ENCODE assay signal across 8 cellular contexts in the genomic region with DNA sequence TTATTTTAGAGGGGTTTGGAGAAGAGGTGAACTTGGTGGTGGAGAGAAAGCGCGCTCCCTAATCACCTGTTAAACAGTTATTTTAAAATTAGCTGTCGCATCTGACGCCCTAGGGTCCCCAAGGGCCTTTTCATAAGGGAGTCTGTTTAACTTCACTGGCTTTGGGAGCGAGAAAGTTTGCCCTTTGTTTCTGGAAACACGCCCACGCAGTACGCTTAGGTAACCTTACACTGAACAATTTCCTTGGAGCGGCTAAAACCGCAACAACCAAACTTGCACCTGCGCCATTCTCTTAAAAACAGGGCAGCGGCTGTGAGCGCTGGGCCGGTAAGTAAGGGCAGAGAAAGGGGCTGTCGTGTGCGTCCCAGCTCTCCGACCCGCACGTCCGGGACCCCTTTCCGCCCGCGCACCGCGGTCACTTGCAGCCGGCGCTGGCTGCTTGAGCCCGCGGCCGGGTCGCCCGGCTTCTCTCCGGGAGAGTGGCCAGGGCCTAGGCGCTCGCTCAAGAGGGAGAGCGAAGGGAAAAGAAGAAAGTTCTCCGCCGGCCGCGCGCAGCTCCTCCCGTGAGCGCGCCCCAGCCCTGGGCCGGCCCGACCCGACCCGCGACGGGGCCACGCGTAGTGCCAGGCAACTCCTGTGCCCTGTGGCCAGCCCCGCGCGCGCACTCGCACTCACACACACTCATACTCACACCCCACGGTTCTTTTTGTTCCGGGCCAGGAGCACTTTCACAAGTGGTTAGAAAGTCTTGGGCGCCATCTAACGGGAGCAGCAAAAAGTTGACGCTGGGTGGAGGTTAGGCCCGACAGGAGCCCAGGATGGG. TPM values are rescaled to one million over a fixed set of nuclear protein-coding genes. Genes with fewer than 3 reads are reported as not detected.
DNase-seq lines count a peak whose midpoint lies in the region; ATAC-seq, FAIRE-seq and TF ChIP-seq lines count a peak whose summit lies in the region.

No MANE protein-coding gene starts in this region.

- WGBS in HepG2 (ENCODE audit: low lambda C conversion rate), result 20% methylated on average over 39 of the region's 63 CpGs

- TF ChIP-seq CTCF in DOHH2 (IDR thresholded peaks at IDR 0.05; ENCODE audit: low read depth, low read length, poor library complexity, severe bottlenecking) (peak; percentile 48), colonic mucosa (IDR thresholded peaks at IDR 0.05) (peak; percentile 33), HepG2 (CRISPR knock-in tag; IDR thresholded peaks at IDR 0.05) (peak; percentile 86)

- H3K9ac ChIP-seq in colonic mucosa (ENCODE audit: low read depth in 2 of 2, low read length in 2 of 2), result peak overlapping the region in 1 of 2 donors; percentile 41
- no peak overlapping the region for H3K9ac ChIP-seq in HepG2 (ENCODE audit: insufficient read depth, low read depth, low read length)

- in situ Hi-C loops in HepG2 (cut with HindIII; ENCODE audit: extremely low pct_ligation_motif_present, low pct_unique_long_range_greater_than_20kb), result no loop called here

- H3K9me2 ChIP-seq in DOHH2 (replicated peaks; ENCODE audit: control insufficient read depth, low read length), result no peaks in the 10 kb centered on the region

- H3K4me1 ChIP-seq in DOHH2 (ENCODE audit: control insufficient read depth, low read length), result no peaks in the 10 kb centered on the region
- H3K4me1 ChIP-seq in colonic mucosa, result no peaks in the 10 kb centered on the region
- peaks cover 7% of the 10 kb centered on the region; the same call in 1 of the 2 replicates for H3K4me1 ChIP-seq in HepG2 (ENCODE audit: insufficient read depth, low read length)

- H3K79me2 ChIP-seq in DOHH2 (ENCODE audit: control insufficient read depth, low read length) (no peaks in the 10 kb centered on the region), HepG2 (ENCODE audit: insufficient read depth, low read length) (no peaks in the 10 kb centered on the region)

- ATAC-seq in GM19452 (IDR thresholded peaks at IDR 0.05; ENCODE audit: unreplicated experiment) (peak; percentile 86), HG03565 (IDR thresholded peaks at IDR 0.05; ENCODE audit: unreplicated experiment) (peak; percentile 81), HepG2 (peak; percentile 95)

- POLR2A ChIA-PET in HepG2 (lab: Yijun Ruan, JAX), result no interaction called here

- CTCF ChIA-PET in HepG2 (lab: Yijun Ruan, JAX; ENCODE audit: low intra/inter-chr PET ratio, low total read pairs), result interaction anchor here (1.7 to 2.1 kb wide), 2 partner anchors 914 to 1712 kb away, joined by 7 to 11 read pairs; no protein-coding TSS in a partner anchor

- BruUV-seq in HepG2 (replicated peaks; lab: Mats Ljungman, UMichigan), result no TSS peak

- DNase-seq in RKO (ENCODE audit: low spot score) (peak; percentile 89), colonic mucosa (peak; percentile 70), HepG2 (ENCODE audit: low spot score) (peak; percentile 58)
- DNase-seq in stimulated activated CD4-positive, alpha-beta T cell treated with anti-CD3 and anti-CD28 coated beads, Interleukin-4, amount 100 ng/mL, for 1 hour, result peak; percentile 38
- DNase-seq in activated effector memory CD4-positive, alpha-beta T cell treated with anti-CD3 and anti-CD28 coated beads, Interleukin-2, amount 50 U/mL, for 16 hours, result no peak

- H4K20me1 ChIP-seq in DOHH2 (ENCODE audit: control insufficient read depth, insufficient read depth, low read depth, low read length), result no peaks in the 10 kb centered on the region
- no peaks in the 10 kb centered on the region for H4K20me1 ChIP-seq in HepG2 (ENCODE audit: insufficient read depth, low read length)

- no peak for TF ChIP-seq POLR2A in HepG2 (IDR thresholded peaks at IDR 0.05; ENCODE audit: insufficient read depth in 1 of 2, low read depth in 2 of 2, low read length in 2 of 2)

- no peaks in the 10 kb centered on the region for H3K9me3 ChIP-seq in DOHH2 (ENCODE audit: control insufficient read depth, insufficient read depth, low read length)
- no peaks in the 10 kb centered on the region for H3K9me3 ChIP-seq in colonic mucosa
- H3K9me3 ChIP-seq in HepG2 (ENCODE audit: low read length), result no peaks in the 10 kb centered on the region

- intact Hi-C loops in colonic mucosa (cut with DNase I), result no loop called here
- intact Hi-C loops in HepG2 (cut with micrococcal nuclease; ENCODE audit: unreplicated experiment), result loop anchor here (1.0 kb wide), 2 partner anchors 914 to 1712 kb away; no protein-coding TSS in a partner anchor

- H3K27me3 ChIP-seq in DOHH2 (ENCODE audit: control insufficient read depth, low read length), result peaks cover 39% of the 10 kb centered on the region
- peaks cover 49% of the 10 kb centered on the region for H3K27me3 ChIP-seq in colonic mucosa
- peaks cover 9 to 65% of the 10 kb centered on the region in 2 experiments for H3K27me3 ChIP-seq in HepG2 (ENCODE audit: control insufficient read depth in 1 of 2, insufficient read depth in 2 of 2, low read length in 2 of 2)

- peak; percentile 64 for FAIRE-seq in HepG2 (lab: Jason Lieb, UNC)

- TF ChIP-seq EP300 in HepG2 (IDR thresholded peaks at IDR 0.05; ENCODE audit: low read depth in 2 of 2, low read length in 2 of 2) (no peak), HepG2 (CRISPR knock-in tag; IDR thresholded peaks at IDR 0.05; ENCODE audit: borderline replicate concordance) (no peak)

- H3K27ac ChIP-seq in DOHH2 (ENCODE audit: low read depth, low read length) (no peak overlapping the region), colonic mucosa (no peak overlapping the region), HepG2 (ENCODE audit: extremely low read length, insufficient read depth, low read length) (no peak overlapping the region)

- H3K4me2 ChIP-seq in DOHH2 (ENCODE audit: low read length) (peak overlapping the region; percentile 61), HepG2 (ENCODE audit: low read depth, low read length) (peak overlapping the region; percentile 78)

- no peaks in the 10 kb centered on the region for H3K36me3 ChIP-seq in DOHH2 (ENCODE audit: control insufficient read depth, low read length)
- no peaks in the 10 kb centered on the region for H3K36me3 ChIP-seq in colonic mucosa
- no peaks in the 10 kb centered on the region for H3K36me3 ChIP-seq in HepG2 (replicated peaks in 1 of 2; ENCODE audit: control insufficient read depth in 1 of 2, insufficient read depth in 2 of 2, low read length in 2 of 2)

- peak overlapping the region; percentile 70 for H3K4me3 ChIP-seq in DOHH2 (ENCODE audit: low read length)
- peak overlapping the region; percentile 41 for H3K4me3 ChIP-seq in colonic mucosa
- peak overlapping the region; percentile 52 to 70 (median 56); a peak in 4 of 6 replicates for H3K4me3 ChIP-seq in HepG2 (replicated peaks in 1 of 3; ENCODE audit: insufficient read depth in 1 of 3, low read depth in 2 of 3, low read length in 3 of 3)

- peak; percentile 85 for TF ChIP-seq RAD21 in HepG2 (CRISPR knock-in tag; IDR thresholded peaks at IDR 0.05)

- H2AFZ ChIP-seq in HepG2 (ENCODE audit: low read length), result peak overlapping the region; percentile 32

- no peaks in the 10 kb centered on the region for H3F3A ChIP-seq in DOHH2 (ENCODE audit: control insufficient read depth, insufficient read depth)

TF ChIP-seq in HepG2, 621 proteins besides CTCF, POLR2A, EP300 and RAD21 (continues in another document):
- no peak for TF ChIP-seq MED8 (CRISPR knock-in tag; IDR thresholded peaks at IDR 0.05; ENCODE audit: insufficient replicate concordance)
- peak; percentile 53 for TF ChIP-seq ASH2L (IDR thresholded peaks at IDR 0.05; ENCODE audit: insufficient read length, low read depth, low read length)
- TF ChIP-seq, protein P1, sequence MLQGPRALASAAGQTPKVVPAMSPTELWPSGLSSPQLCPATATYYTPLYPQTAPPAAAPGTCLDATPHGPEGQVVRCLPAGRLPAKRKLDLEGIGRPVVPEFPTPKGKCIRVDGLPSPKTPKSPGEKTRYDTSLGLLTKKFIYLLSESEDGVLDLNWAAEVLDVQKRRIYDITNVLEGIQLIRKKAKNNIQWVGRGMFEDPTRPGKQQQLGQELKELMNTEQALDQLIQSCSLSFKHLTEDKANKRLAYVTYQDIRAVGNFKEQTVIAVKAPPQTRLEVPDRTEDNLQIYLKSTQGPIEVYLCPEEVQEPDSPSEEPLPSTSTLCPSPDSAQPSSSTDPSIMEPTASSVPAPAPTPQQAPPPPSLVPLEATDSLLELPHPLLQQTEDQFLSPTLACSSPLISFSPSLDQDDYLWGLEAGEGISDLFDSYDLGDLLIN (CRISPR knock-in tag; IDR thresholded peaks at IDR 0.05; ENCODE audit: borderline replicate concordance), result no peak
- TF ChIP-seq HNRNPK (IDR thresholded peaks at IDR 0.05; ENCODE audit: low read depth, low read length, poor library complexity, severe bottlenecking), result no peak
- TF ChIP-seq ZNF431 (CRISPR knock-in tag; IDR thresholded peaks at IDR 0.05; ENCODE audit: borderline replicate concordance, low read depth), result 0 out of 2 replicates have a peak, but pooled peaks have one; percentile 36
- TF ChIP-seq KLF12 (CRISPR knock-in tag; IDR thresholded peaks at IDR 0.05; ENCODE audit: borderline replicate concordance), result 0 out of 2 replicates have a peak, but pooled peaks have one; percentile 42
- TF ChIP-seq CBX5 (CRISPR knock-in tag; IDR thresholded peaks at IDR 0.05; ENCODE audit: borderline replicate concordance), result no peak
- TF ChIP-seq ARNT2 (CRISPR knock-in tag; IDR thresholded peaks at IDR 0.05; ENCODE audit: low read depth), result peak; percentile 58; the same call in 1 of the 2 replicates

RNA-seq across cellular contexts. Expression of a gene that starts 19.2 kb away (rescaled TPM):
- under 1 TPM in 1 of 2 donors, not detected in 1; 0.42 TPM for total RNA-seq in colonic mucosa
- total RNA-seq in HepG2 (2016; rRNA removed; fragmentation: Illumina TruSeq; extraction: Trizol), result not detected in 2 replicates
- not detected in 2 replicates for total RNA-seq in HepG2 (2016; cell fraction: cytosol; rRNA removed; fragmentation: Illumina TruSeq; extraction: Trizol; ENCODE audit: low read depth)
- total RNA-seq in HepG2 (2016; cell fraction: insoluble cytoplasmic fraction; rRNA removed; fragmentation: Illumina TruSeq; extraction: Trizol), result not detected in 2 replicates
- not detected in 2 replicates for total RNA-seq in HepG2 (2016; cell fraction: membrane; rRNA removed; fragmentation: Illumina TruSeq; extraction: Trizol)
- not detected in 2 replicates for total RNA-seq in HepG2 (2016; cell fraction: nucleus; rRNA removed; fragmentation: Illumina TruSeq; extraction: Trizol)
- polyA plus RNA-seq in HepG2 (2011; rRNA removed), result not detected in 2 replicates
- polyA plus RNA-seq in HepG2 (2011; cell fraction: cytosol; rRNA removed), result not detected in 2 replicates
- not detected in 2 replicates for polyA plus RNA-seq in HepG2 (2011; cell fraction: nucleus; rRNA removed)
- not detected in 2 replicates for polyA plus RNA-seq in HepG2 (2012)
- polyA plus RNA-seq in HepG2 (2016; cell fraction: cytosol; fragmentation: Illumina TruSeq; extraction: Trizol; ENCODE audit: low read depth), result not detected in 2 replicates
- polyA plus RNA-seq in HepG2 (2016; cell fraction: insoluble cytoplasmic fraction; fragmentation: Illumina TruSeq; extraction: Trizol; ENCODE audit: low read depth), result not detected in 2 replicates
- not detected in 2 replicates for polyA plus RNA-seq in HepG2 (2016; cell fraction: membrane; fragmentation: Illumina TruSeq; extraction: Trizol; ENCODE audit: low read depth)
- not detected in 2 replicates for polyA plus RNA-seq in HepG2 (2016; cell fraction: nucleus; fragmentation: Illumina TruSeq; extraction: Trizol; ENCODE audit: insufficient read depth, low read depth)
- not detected in 2 replicates for polyA minus RNA-seq in HepG2 (2011; rRNA and poly(A)+ RNA removed; ENCODE audit: low replicate concordance)
- polyA minus RNA-seq in HepG2 (2011; cell fraction: cytosol; rRNA and poly(A)+ RNA removed), result not detected in 2 replicates
- polyA minus RNA-seq in HepG2 (2011; cell fraction: nucleus; rRNA and poly(A)+ RNA removed), result not detected in 2 replicates

Comparison
In these comparisons a context has a peak if more than half of its experiments do, and no peak if none do; other contexts are left out.
1. CTCF ChIP-seq: peak in every context shown above with its lines; median percentile 86 in HepG2; 48 in DOHH2; 33 in colonic mucosa.